Comparison of ENCODE assay signal across 8 cellular contexts in the genomic region with DNA sequence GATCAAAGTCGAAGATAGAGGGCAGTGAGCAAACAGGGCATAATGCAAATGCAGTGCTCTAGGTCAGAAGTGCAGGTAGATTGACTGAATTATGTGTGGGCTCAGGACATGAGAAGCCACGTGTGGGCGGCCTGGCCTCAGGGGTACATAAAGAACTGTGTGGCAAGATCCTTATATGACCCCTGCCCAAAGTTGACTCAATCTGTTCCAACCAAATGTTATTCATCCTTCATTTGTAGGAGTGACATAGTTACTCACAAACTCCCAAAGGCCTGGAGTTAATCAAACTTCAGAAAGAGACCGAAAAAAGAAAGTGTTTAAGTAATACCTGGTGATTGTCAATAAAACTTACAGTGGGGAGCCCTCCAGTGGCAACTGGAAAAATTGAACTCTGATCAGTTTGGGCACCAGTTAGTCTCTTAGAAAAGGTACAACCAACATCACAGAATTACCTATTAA.
DNase-seq lines count a peak whose midpoint lies in the region; ATAC-seq, FAIRE-seq and TF ChIP-seq lines count a peak whose summit lies in the region.

No MANE protein-coding gene starts in this region.

- TF ChIP-seq CTCF in AG09319 (IDR thresholded peaks at IDR 0.05; ENCODE audit: low read depth, low read length) = peak; percentile 62
- TF ChIP-seq CTCF in GM13977 (IDR thresholded peaks at IDR 0.05; ENCODE audit: extremely low read depth, insufficient read depth, missing control alignments) = peak; percentile 42
- peak; percentile 73 for TF ChIP-seq CTCF in PC-9 (conservative IDR thresholded peaks at IDR 0.05)

- no peak for ATAC-seq in stimulated activated memory B cell treated with anti-CD40 and anti-IgM and Interleukin-4, amounts not matched to agents 10 μg/mL and 1 μg/mL and 100 μg/mL, for 72 hours
- no peak for ATAC-seq in aorta (ENCODE audit: low FRiP score)

- H3K4me1 ChIP-seq in PC-9 (replicated peaks; ENCODE audit: insufficient read depth) (no peaks in the 10 kb centered on the region), aorta (ENCODE audit: control insufficient read depth in 1 of 2, insufficient read depth in 2 of 2, low read length in 2 of 2) (no peaks in the 10 kb centered on the region)

- H3K4me3 ChIP-seq in PC-9 (no peak overlapping the region), aorta (ENCODE audit: low read length in 2 of 2) (no peak overlapping the region)

- H3K9me2 ChIP-seq in PC-9 (ENCODE audit: insufficient read depth) = no peaks in the 10 kb centered on the region

- peaks cover 7% of the 10 kb centered on the region for H3K27me3 Mint-ChIP-seq in stimulated activated memory B cell treated with anti-CD40 and anti-IgM and Interleukin-4, amounts not matched to agents 10 μg/mL and 1 μg/mL and 100 μg/mL, for 72 hours

- no peak overlapping the region for H3K27ac Mint-ChIP-seq in stimulated activated memory B cell treated with anti-CD40 and anti-IgM and Interleukin-4, amounts not matched to agents 10 μg/mL and 1 μg/mL and 100 μg/mL, for 72 hours

- no peaks in the 10 kb centered on the region for H3F3A ChIP-seq in PC-9 (ENCODE audit: insufficient read depth, low read depth)

- no peak for FAIRE-seq in GM12891 (lab: Jason Lieb, UNC)

- no peak overlapping the region for H3K4me2 ChIP-seq in PC-9

- peak; percentile 31 for DNase-seq in AG09319 (ENCODE audit: extremely low read depth, low read depth)
- DNase-seq in GM13977 (ENCODE audit: low spot score) = peak; percentile 5
- DNase-seq in PC-9 = peak in 1 of 2 experiments; percentile 35
- peak; percentile 27 for DNase-seq in fibroblast of the conjunctiva (ENCODE audit: low read depth)
- DNase-seq in stimulated activated CD8-positive, alpha-beta memory T cell treated with anti-CD3 and anti-CD28 coated beads, Interleukin-15, amount 100 ng/mL, for 48 hours (ENCODE audit: low read depth in 2 of 2) = peak; percentile 6 to 10
- DNase-seq in aorta = no peak
- DNase-seq in GM12891 (ENCODE audit: insufficient read length, low spot score) = no peak

- H3K9me3 ChIP-seq in PC-9 (ENCODE audit: insufficient read depth, low read depth) (no peaks in the 10 kb centered on the region), aorta (ENCODE audit: control insufficient read depth, low read length) (no peaks in the 10 kb centered on the region)

- POLR2A ChIA-PET in PC-9 (lab: Charles Lee; ENCODE audit: unreplicated experiment) = no interaction called here

- intact Hi-C loops in PC-9 (cut with micrococcal nuclease; ENCODE audit: unreplicated experiment) (loop anchor here (1.0 to 10.0 kb wide), 3 partner anchors 114 to 1265 kb away; no protein-coding TSS in a partner anchor), aorta (cut with DNase I) (no loop called here)

- no peak overlapping the region for H2AFZ ChIP-seq in PC-9

- H3K27ac ChIP-seq in PC-9 (no peak overlapping the region), aorta (ENCODE audit: low read depth in 1 of 2, low read length in 2 of 2) (no peak overlapping the region)

- no peaks in the 10 kb centered on the region for H3K79me2 ChIP-seq in PC-9 (ENCODE audit: low read depth)

- peaks cover 3% of the 10 kb centered on the region for H3K9me3 Mint-ChIP-seq in stimulated activated memory B cell treated with anti-CD40 and anti-IgM and Interleukin-4, amounts not matched to agents 10 μg/mL and 1 μg/mL and 100 μg/mL, for 72 hours

- no peaks in the 10 kb centered on the region for H3K36me3 Mint-ChIP-seq in stimulated activated memory B cell treated with anti-CD40 and anti-IgM and Interleukin-4, amounts not matched to agents 10 μg/mL and 1 μg/mL and 100 μg/mL, for 72 hours

- WGBS in aorta, 2 donors = 58 to 62% methylated on average over 4 of the region's 4 CpGs

- H3K36me3 ChIP-seq in PC-9 (ENCODE audit: low read depth) (no peaks in the 10 kb centered on the region), aorta (ENCODE audit: control insufficient read depth in 1 of 2, insufficient read depth in 2 of 2, low read length in 1 of 2) (no peaks in the 10 kb centered on the region)

- BruUV-seq in PC-9 (replicated peaks; lab: Mats Ljungman, UMichigan) = no TSS peak

- H3K4me1 Mint-ChIP-seq in stimulated activated memory B cell treated with anti-CD40 and anti-IgM and Interleukin-4, amounts not matched to agents 10 μg/mL and 1 μg/mL and 100 μg/mL, for 72 hours = no peaks in the 10 kb centered on the region

- no peak overlapping the region for H3K4me3 Mint-ChIP-seq in stimulated activated memory B cell treated with anti-CD40 and anti-IgM and Interleukin-4, amounts not matched to agents 10 μg/mL and 1 μg/mL and 100 μg/mL, for 72 hours

- H4K20me1 ChIP-seq in PC-9 (ENCODE audit: insufficient read depth) = no peaks in the 10 kb centered on the region

- CTCF ChIA-PET in PC-9 (lab: Charles Lee) = no interaction called here

- TF ChIP-seq POLR2A in GM12891 (IDR thresholded peaks at IDR 0.05; ENCODE audit: low read depth, low read length) = no peak

- in situ Hi-C loops in GM13977 (cut with MboI; ENCODE audit: low pct_unique_long_range_greater_than_20kb, low sequenced_read_pairs, unreplicated experiment) = no loop called here

- H3K27me3 ChIP-seq in PC-9 (ENCODE audit: insufficient read depth, low read depth) (no peaks in the 10 kb centered on the region), aorta (ENCODE audit: control insufficient read depth in 1 of 2, insufficient read depth in 2 of 2, low read length in 1 of 2) (no peaks in the 10 kb centered on the region)

TF ChIP-seq in GM12891, 5 proteins besides CTCF, POLR2A, EP300 and RAD21:
- TF ChIP-seq SPI1 (IDR thresholded peaks at IDR 0.05; ENCODE audit: low read depth, low read length) (no peak), POU2F2 (IDR thresholded peaks at IDR 0.05; ENCODE audit: low read depth, low read length) (no peak), PAX5 (IDR thresholded peaks at IDR 0.05; ENCODE audit: insufficient read depth, low read length, severe bottlenecking) (no peak), TAF1 (IDR thresholded peaks at IDR 0.05; ENCODE audit: low read depth, low read length) (no peak), POLR2AphosphoS5 (IDR thresholded peaks at IDR 0.05; ENCODE audit: low read depth, low read length) (no peak)

Comparison
In these comparisons a context has a peak if more than half of its experiments do, and no peak if none do; other contexts are left out.
1. DNase-seq: peak in AG09319 (single experiment), GM13977 (single experiment), fibroblast of the conjunctiva (single experiment) and stimulated activated CD8-positive, alpha-beta memory T cell treated with anti-CD3 and anti-CD28 coated beads, Interleukin-15, amount 100 ng/mL, for 48 hours (2 of 2); none in aorta (0 of 2) and GM12891 (single experiment).
2. Peak in every context shown above with its lines, with median percentiles within 50 percentile points of each other: CTCF ChIP-seq.